ENCODE assay signal across 9 cellular contexts in genomic region chr2:169397697-169398096, GRCh38. TPM values are rescaled to one million over a fixed set of nuclear protein-coding genes. Genes with fewer than 3 reads are reported as not detected.
DNase-seq lines count a peak whose midpoint lies in the region; ATAC-seq and TF ChIP-seq lines count a peak whose summit lies in the region.
"Had no signal": no experiment of that assay in that cellular context is flagged by ENCODE, and none has a peak within 500 bp of the region (broad histone marks: within the 10 kb centered on the region; RNA-seq: fewer than 3 reads in every experiment).

No MANE protein-coding gene starts in this region.

- H3K4me3 ChIP-seq in IMR-90 (ENCODE audit: insufficient read depth, low read depth, low read length) (no peak overlapping the region), adipocyte (ENCODE audit: low read length) (no peak overlapping the region), liver (ENCODE audit: low read depth in 1 of 3, low read length in 3 of 3) (no peak overlapping the region)
- H3K4me3 ChIP-seq: esophagus muscularis mucosa had no signal

- no peak overlapping the region for H2AFZ ChIP-seq in IMR-90 (replicated peaks; ENCODE audit: low read length, poor library complexity)

- H3K4me3 Mint-ChIP-seq in T-cell = no peak overlapping the region

- no peaks in the 10 kb centered on the region for H3K9me1 ChIP-seq in IMR-90 (ENCODE audit: insufficient read depth, low read length)

- H3K27me3 ChIP-seq in IMR-90 (ENCODE audit: control insufficient read depth, insufficient read depth, low read length) (peaks cover 2% of the 10 kb centered on the region; the same call in 1 of the 2 replicates), adipocyte (replicated peaks; ENCODE audit: control insufficient read depth, insufficient read depth, low read length) (peaks cover 20% of the 10 kb centered on the region), liver (ENCODE audit: control insufficient read depth in 4 of 4, insufficient read depth in 4 of 4, low read length in 3 of 4) (no peaks in the 10 kb centered on the region)
- H3K27me3 ChIP-seq: esophagus muscularis mucosa had no signal

- intact Hi-C loops in IMR-90 (cut with micrococcal nuclease) = no loop called here

- H3K27ac ChIP-seq in IMR-90 (ENCODE audit: insufficient read depth, low read length) = no peak overlapping the region
- H3K27ac ChIP-seq in liver (ENCODE audit: low read depth in 1 of 2, low read length in 2 of 2) = no peak overlapping the region
- H3K27ac ChIP-seq: esophagus muscularis mucosa had no signal

- no peak overlapping the region for H3K27ac Mint-ChIP-seq in T-cell

- H3K9me3 ChIP-seq in IMR-90 (ENCODE audit: control insufficient read depth, insufficient read depth, low read length) = no peaks in the 10 kb centered on the region
- H3K9me3 ChIP-seq in adipocyte (ENCODE audit: control insufficient read depth, low read length) = no peaks in the 10 kb centered on the region
- no peaks in the 10 kb centered on the region for H3K9me3 ChIP-seq in liver (ENCODE audit: control insufficient read depth in 4 of 4, low read length in 3 of 4)
- H3K9me3 ChIP-seq: esophagus muscularis mucosa had no signal

- TF ChIP-seq RAD21 in IMR-90 (IDR thresholded peaks at IDR 0.05; ENCODE audit: low read length) = no peak
- TF ChIP-seq RAD21 in liver (IDR thresholded peaks at IDR 0.05) = peak; percentile 89 to 94

- H2BK5ac ChIP-seq in IMR-90 (ENCODE audit: low read depth, low read length, poor library complexity, severe bottlenecking) = no peak overlapping the region

- in situ Hi-C loops in IMR-90 (cut with MboI; ENCODE audit: low sequenced_read_pairs) = no loop called here

- no CpG with 5 or more reads among the region's 2 CpGs for WGBS in IMR-90 (ENCODE audit: extremely low coverage in 2 of 2, insufficient read length in 1 of 2), 2 experiments
- WGBS in liver = 44% methylated on average over 2 of the region's 2 CpGs

- no peak overlapping the region for H3K9ac ChIP-seq in IMR-90 (ENCODE audit: low read depth, low read length)
- no peak overlapping the region for H3K9ac ChIP-seq in adipocyte (ENCODE audit: low read length)
- H3K9ac ChIP-seq in liver (ENCODE audit: low read depth in 1 of 2, low read length in 2 of 2) = no peak overlapping the region

- H2BK15ac ChIP-seq in IMR-90 (ENCODE audit: low read depth, low read length) = no peak overlapping the region

- H3K4ac ChIP-seq in IMR-90 (ENCODE audit: low read depth, low read length) = no peak overlapping the region

- no peak overlapping the region for H3K56ac ChIP-seq in IMR-90 (ENCODE audit: extremely low read depth, insufficient read depth, low read length)

- dilution Hi-C loops in IMR-90 (cut with HindIII; ENCODE audit: low sequenced_read_pairs, unreplicated experiment) = no loop called here

- peak; percentile 70 for DNase-seq in COLO829 (ENCODE audit: low spot score)
- DNase-seq in IMR-90 = no peak
- peak; percentile 34 for DNase-seq in adipocyte (ENCODE audit: low read depth)
- DNase-seq in AG08396 (ENCODE audit: low spot score) = no peak
- DNase-seq in activated naive CD4-positive, alpha-beta T cell treated with Interleukin-2 at 50 U/mL for 16 hours = no peak
- no peak for DNase-seq in NCI-H2196 treated with DMSO at 0.1 percent for 48 hours (lab: John Stamatoyannopoulos, UW; ENCODE audit: unreplicated experiment)
- no peak for DNase-seq in T-cell

- BruUV-seq in IMR-90 (replicated peaks; lab: Mats Ljungman, UMichigan) = no TSS peak

- peaks cover 0 to 5% (median 0%) of the 10 kb centered on the region in 3 donors for H3K9me3 Mint-ChIP-seq in T-cell

- H3K79me1 ChIP-seq in IMR-90 (ENCODE audit: low read depth in 1 of 2, low read length in 2 of 2) = no peaks in the 10 kb centered on the region; a peak in 1 of 4 replicates

- no peak overlapping the region for H2BK120ac ChIP-seq in IMR-90 (ENCODE audit: low read depth, low read length)

- H3K27me3 Mint-ChIP-seq in T-cell = peaks cover 21 to 35% of the 10 kb centered on the region in 2 donors

- H3K4me1 ChIP-seq in IMR-90 (ENCODE audit: control insufficient read depth, insufficient read depth, low read length) (no peaks in the 10 kb centered on the region), adipocyte (ENCODE audit: control insufficient read depth, insufficient read depth, low read length) (no peaks in the 10 kb centered on the region), liver (ENCODE audit: control insufficient read depth in 4 of 4, insufficient read depth in 4 of 4, low read length in 3 of 4) (no peaks in the 10 kb centered on the region)
- H3K4me1 ChIP-seq: esophagus muscularis mucosa had no signal

- H3K14ac ChIP-seq in IMR-90 (replicated peaks; ENCODE audit: low read depth, low read length) = no peak overlapping the region

- no peaks in the 10 kb centered on the region for H4K20me1 ChIP-seq in IMR-90 (ENCODE audit: insufficient read depth, low read length)

- TF ChIP-seq POLR2A in IMR-90 (IDR thresholded peaks at IDR 0.05; ENCODE audit: low read depth, low read length) = no peak

- CTCF ChIA-PET in IMR-90 (lab: Yijun Ruan, JAX) (no interaction called here), T-cell (lab: Charles Lee) (interaction anchor here (0.5 to 1.2 kb wide), 4 partner anchors 10 to 742 kb away, joined by 3 read pairs; no protein-coding TSS in a partner anchor)

- no peak overlapping the region for H2AK5ac ChIP-seq in IMR-90 (ENCODE audit: low read depth, low read length)

- H4K5ac ChIP-seq in IMR-90 (ENCODE audit: low read depth, low read length) = no peak overlapping the region

- no peak overlapping the region for H3K4me2 ChIP-seq in IMR-90 (ENCODE audit: low read depth, low read length)

- H3K36me3 Mint-ChIP-seq in T-cell = no peaks in the 10 kb centered on the region

- no peak for ATAC-seq in IMR-90 (ENCODE audit: low read depth)
- no peak for ATAC-seq in T-cell (replicated peaks in 1 of 4)

- H3K4me1 Mint-ChIP-seq in T-cell = no peaks in the 10 kb centered on the region

- H4K8ac ChIP-seq in IMR-90 (ENCODE audit: low read depth in 2 of 2, low read length in 2 of 2) = no peak overlapping the region

- POLR2A ChIA-PET in IMR-90 (lab: Charles Lee; ENCODE audit: unreplicated experiment) = no interaction called here
- POLR2A ChIA-PET in T-cell (lab: Charles Lee) = interaction anchor here in 1 of 2 donors (0.6 kb wide), 1 partner anchor 66 kb away, joined by 5 read pairs; no protein-coding TSS in a partner anchor

- H2AK9ac ChIP-seq in IMR-90 (replicated peaks; ENCODE audit: low read depth, low read length, poor library complexity) = no peak overlapping the region

- no peak overlapping the region for H3K23ac ChIP-seq in IMR-90 (ENCODE audit: low read depth, low read length)

- H3K18ac ChIP-seq in IMR-90 (ENCODE audit: low read depth, low read length) = no peak overlapping the region

- 0 out of 2 replicates have a peak, but pooled peaks have one; percentile 6 for TF ChIP-seq CTCF in IMR-90 (conservative IDR thresholded peaks at IDR 0.05; ENCODE audit: low read depth, low read length)
- TF ChIP-seq CTCF in liver (IDR thresholded peaks at IDR 0.05; ENCODE audit: low read depth, low read length, missing input control) = peak; percentile 67

- no peak overlapping the region for H4K91ac ChIP-seq in IMR-90 (ENCODE audit: insufficient read depth, low read depth, low read length)

- H3K36me3 ChIP-seq in IMR-90 (ENCODE audit: control insufficient read depth, insufficient read depth, low read length) (no peaks in the 10 kb centered on the region), adipocyte (ENCODE audit: control insufficient read depth, insufficient read depth, low read length, severe bottlenecking) (no peaks in the 10 kb centered on the region), liver (ENCODE audit: control insufficient read depth in 4 of 4, insufficient read depth in 3 of 4, low read depth in 1 of 4, low read length in 3 of 4) (no peaks in the 10 kb centered on the region)
- H3K36me3 ChIP-seq: esophagus muscularis mucosa had no signal

- H2BK20ac ChIP-seq in IMR-90 (ENCODE audit: low read depth, low read length) = no peak overlapping the region

TF ChIP-seq in IMR-90, 13 proteins besides CTCF, POLR2A, EP300 and RAD21:
- TF ChIP-seq RFX5 (IDR thresholded peaks at IDR 0.05; ENCODE audit: low read depth, low read length) (no peak), MAZ (IDR thresholded peaks at IDR 0.05; ENCODE audit: borderline replicate concordance, low read depth, low read length) (no peak)

TF ChIP-seq in liver, 16 proteins besides CTCF, POLR2A, EP300 and RAD21 (continues in another document):
- no peak for TF ChIP-seq MAX (IDR thresholded peaks at IDR 0.05)
- TF ChIP-seq RXRA (IDR thresholded peaks at IDR 0.05) = no peak
- TF ChIP-seq TAF1 (conservative IDR thresholded peaks at IDR 0.05) = no peak
- no peak for TF ChIP-seq FOXA1 (IDR thresholded peaks at IDR 0.05)
- no peak for TF ChIP-seq SP1 (IDR thresholded peaks at IDR 0.05)

RNA-seq across cellular contexts. Expression of gene LRP2, which starts 35.4 kb away (rescaled TPM):
- not detected in 2 replicates for total RNA-seq in IMR-90 (2012; rRNA removed)
- polyA plus RNA-seq in IMR-90 (2012; rRNA removed) = not detected in 2 replicates
- not detected in 2 replicates for polyA plus RNA-seq in IMR-90 (2012; cell fraction: cytosol; rRNA removed)
- not detected in 2 replicates for polyA plus RNA-seq in IMR-90 (2012; cell fraction: nucleus; rRNA removed; ENCODE audit: low replicate concordance)
- total RNA-seq in liver = 1 to 10 TPM in 1 of 2 donors, under 1 TPM in 1; 0.19 to 5.7 TPM
- under 1 TPM; 0.33 to 0.47 TPM for polyA plus RNA-seq in liver
- under 1 TPM in 1 of 5 donors, not detected in 4; 0.03 TPM for total RNA-seq in T-cell
- total RNA-seq: esophagus muscularis mucosa had no signal

Comparison
In these comparisons a context has a peak if more than half of its experiments do, and no peak if none do; other contexts are left out.
1. DNase-seq: peak in COLO829 (single experiment) and adipocyte (single experiment); none in IMR-90 (single experiment), AG08396 (single experiment), activated naive CD4-positive, alpha-beta T cell treated with Interleukin-2 at 50 U/mL for 16 hours (single experiment), NCI-H2196 treated with DMSO at 0.1 percent for 48 hours (single experiment) and T-cell (0 of 34).